In genomic region chrX:131725001-131725654, GRCh38 we compare ENCODE assay signal across 21 cellular contexts.
"Had no signal": no experiment of that assay in that cellular context is flagged by ENCODE, and none has a peak within 500 bp of the region (broad histone marks: within the 10 kb centered on the region; RNA-seq: fewer than 3 reads in every experiment).

No MANE protein-coding gene starts in this region.

- H3K27ac Mint-ChIP-seq: activated CD8-positive, alpha-beta T cell treated with anti-CD3 and anti-CD28 coated beads for 36 hours; activated naive CD4-positive, alpha-beta T cell treated with anti-CD3 and anti-CD28 coated beads, Interleukin-2, amount 50 U/mL, for 72 hours; nephron; progenitor cell of endocrine pancreas had no signal

- H3K4me3 Mint-ChIP-seq: activated CD8-positive, alpha-beta T cell treated with anti-CD3 and anti-CD28 coated beads for 36 hours; activated T-cell treated with anti-CD3 and anti-CD28 coated beads, Interleukin-2, amount 50 U/mL, for 4 hours; nephron had no signal

- H3K4me3 ChIP-seq: cardiac muscle cell, dorsolateral prefrontal cortex, gastroesophageal sphincter, heart right ventricle, right atrium auricular region, stomach, testis, upper lobe of left lung had no signal

- H3K4me1 ChIP-seq: right atrium auricular region, testis had no signal

- H3K4me1 Mint-ChIP-seq: nephron had no signal

- H3K9me3 ChIP-seq: gastroesophageal sphincter, testis had no signal

- H3K27me3 Mint-ChIP-seq: activated CD8-positive, alpha-beta T cell treated with anti-CD3 and anti-CD28 coated beads for 36 hours; progenitor cell of endocrine pancreas had no signal

- ATAC-seq: activated CD8-positive, alpha-beta T cell treated with anti-CD3 and anti-CD28 coated beads for 36 hours; activated naive CD4-positive, alpha-beta T cell treated with anti-CD3 and anti-CD28 coated beads, Interleukin-2, amount 50 U/mL, for 72 hours; activated T-cell treated with anti-CD3 and anti-CD28 coated beads, Interleukin-2, amount 50 U/mL, for 4 hours; gastroesophageal sphincter; heart right ventricle had no signal

- DNase-seq: activated CD4-positive, alpha-beta T cell treated with anti-CD3 and anti-CD28 coated beads for 48 hours; activated CD8-positive, alpha-beta T cell treated with anti-CD3 and anti-CD28 coated beads for 36 hours; activated gamma-delta T cell; activated T-cell treated with anti-CD3 and anti-CD28 coated beads, Interleukin-2, amount 50 U/mL, for 4 hours; dorsolateral prefrontal cortex; heart right ventricle; mesendoderm; nucleus accumbens; small intestine; stimulated activated CD4-positive, alpha-beta T cell treated with anti-CD3 and anti-CD28 coated beads, Interleukin-4, amount 100 ng/mL, for 4 hours; stimulated activated CD8-positive, alpha-beta memory T cell treated with anti-CD3 and anti-CD28 coated beads, Interleukin-4, amount 100 ng/mL, for 48 hours; stomach; testis; upper lobe of left lung had no signal

- H3K27me3 ChIP-seq: cardiac muscle cell, gastroesophageal sphincter, right atrium auricular region, testis, upper lobe of left lung had no signal

- H3K27ac ChIP-seq: cardiac muscle cell, dorsolateral prefrontal cortex, gastroesophageal sphincter, heart right ventricle, right atrium auricular region, stomach, testis, upper lobe of left lung, VCaP had no signal

- FAIRE-seq: small intestine had no signal

- H3K36me3 ChIP-seq: cardiac muscle cell, gastroesophageal sphincter, heart right ventricle, right atrium auricular region, stomach, upper lobe of left lung had no signal
